In the genomic region with DNA sequence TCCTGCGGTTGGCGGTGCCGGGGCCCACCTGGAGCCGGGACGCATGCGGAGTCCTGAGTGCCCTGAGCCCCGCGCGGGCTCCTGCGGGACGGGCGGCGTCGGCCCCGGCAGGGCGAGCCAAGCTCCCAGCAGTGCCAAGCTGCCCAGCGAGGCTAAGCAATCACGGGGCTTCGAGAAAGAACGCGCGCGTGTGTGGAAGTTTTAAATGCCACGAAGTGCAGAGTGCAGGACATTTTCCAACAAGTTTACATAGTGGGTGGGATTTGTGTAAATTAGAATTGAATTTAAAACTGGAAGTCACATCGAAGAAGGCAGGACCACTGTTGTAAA, we compare ENCODE assay signal across 8 cellular contexts. TPM values are rescaled to one million over a fixed set of nuclear protein-coding genes. Genes with fewer than 3 reads are reported as not detected.
DNase-seq lines count a peak whose midpoint lies in the region; ATAC-seq and TF ChIP-seq lines count a peak whose summit lies in the region.

No MANE protein-coding gene starts in this region.

- no peak overlapping the region for H2BK15ac ChIP-seq in mesendoderm (replicated peaks; ENCODE audit: low read depth)

- no peaks in the 10 kb centered on the region for H3K79me1 ChIP-seq in mesendoderm (ENCODE audit: low read length)

- H3K4me2 ChIP-seq in mesendoderm (ENCODE audit: low read length): peak overlapping the region; percentile 47

- peak overlapping the region; percentile 49 for H3K27ac ChIP-seq in cingulate gyrus (ENCODE audit: low read depth, low read length)
- no peak overlapping the region for H3K27ac ChIP-seq in mesendoderm (ENCODE audit: low read depth, low read length)
- H3K27ac ChIP-seq in upper lobe of right lung: peak overlapping the region; percentile 47

- H4K5ac ChIP-seq in mesendoderm (ENCODE audit: low read length): no peak overlapping the region

- no peak overlapping the region for H2AK5ac ChIP-seq in mesendoderm (ENCODE audit: low read length)

- no peak overlapping the region for H3K27ac Mint-ChIP-seq in activated naive CD4-positive, alpha-beta T cell treated with anti-CD3 and anti-CD28 coated beads, Interleukin-2, amount 10 ng/mL, durations not matched to agents 7 days and 5 days
- H3K27ac Mint-ChIP-seq in activated naive CD4-positive, alpha-beta T cell treated with anti-CD3 and anti-CD28 coated beads, Interleukin-2, amount 50 U/mL, for 72 hours: no peak overlapping the region

- no peak overlapping the region for H3K4ac ChIP-seq in mesendoderm (ENCODE audit: low read depth, low read length)

- no peak overlapping the region for H3K23ac ChIP-seq in mesendoderm (ENCODE audit: low read length)

- H3K4me1 Mint-ChIP-seq in activated naive CD4-positive, alpha-beta T cell treated with anti-CD3 and anti-CD28 coated beads, Interleukin-2, amount 10 ng/mL, durations not matched to agents 7 days and 5 days: peaks cover 12% of the 10 kb centered on the region

- no peaks in the 10 kb centered on the region for H3K9me3 Mint-ChIP-seq in activated naive CD4-positive, alpha-beta T cell treated with anti-CD3 and anti-CD28 coated beads, Interleukin-2, amount 10 ng/mL, durations not matched to agents 7 days and 5 days
- no peaks in the 10 kb centered on the region for H3K9me3 Mint-ChIP-seq in activated naive CD4-positive, alpha-beta T cell treated with anti-CD3 and anti-CD28 coated beads, Interleukin-2, amount 50 U/mL, for 72 hours

- peak overlapping the region; percentile 29 for H3K9ac ChIP-seq in mesendoderm (ENCODE audit: low read length)

- no peak overlapping the region for H3K18ac ChIP-seq in mesendoderm (ENCODE audit: low read length)

- intact Hi-C loops in upper lobe of right lung (cut with DNase I): no loop called here

- H3K4me3 ChIP-seq in mesendoderm (ENCODE audit: low read length) (no peak overlapping the region), upper lobe of right lung (peak overlapping the region; percentile 81)

- DNase-seq in activated naive CD4-positive, alpha-beta T cell treated with anti-CD3 and anti-CD28 coated beads, Interleukin-2, amount 10 ng/mL, durations not matched to agents 7 days and 5 days: no peak
- no peak for DNase-seq in activated naive CD4-positive, alpha-beta T cell treated with anti-CD3 and anti-CD28 coated beads, Interleukin-2, amount 50 U/mL, for 72 hours (ENCODE audit: low spot score in 2 of 2)
- no peak for DNase-seq in mesendoderm
- DNase-seq in upper lobe of right lung: no peak
- no peak for DNase-seq in NK-92 (lab: John Stamatoyannopoulos, UW; ENCODE audit: unreplicated experiment)
- no peak for DNase-seq in NCI-H510A (lab: John Stamatoyannopoulos, UW)

- no peak overlapping the region for H2BK120ac ChIP-seq in mesendoderm (ENCODE audit: low read depth, low read length)

- H3K56ac ChIP-seq in mesendoderm (ENCODE audit: low read length): peak overlapping the region; percentile 38

- H3K36me3 ChIP-seq in mesendoderm (ENCODE audit: control insufficient read depth, insufficient read depth, low read length): no peaks in the 10 kb centered on the region
- no peaks in the 10 kb centered on the region for H3K36me3 ChIP-seq in upper lobe of right lung

- peak overlapping the region; percentile 56 for H3K4me3 Mint-ChIP-seq in activated naive CD4-positive, alpha-beta T cell treated with anti-CD3 and anti-CD28 coated beads, Interleukin-2, amount 10 ng/mL, durations not matched to agents 7 days and 5 days

- H3K4me1 ChIP-seq in mesendoderm (ENCODE audit: control insufficient read depth, low read depth, low read length): no peaks in the 10 kb centered on the region
- H3K4me1 ChIP-seq in upper lobe of right lung: peaks cover 6% of the 10 kb centered on the region

- no peaks in the 10 kb centered on the region for H3K36me3 Mint-ChIP-seq in activated naive CD4-positive, alpha-beta T cell treated with anti-CD3 and anti-CD28 coated beads, Interleukin-2, amount 10 ng/mL, durations not matched to agents 7 days and 5 days
- H3K36me3 Mint-ChIP-seq in activated naive CD4-positive, alpha-beta T cell treated with anti-CD3 and anti-CD28 coated beads, Interleukin-2, amount 50 U/mL, for 72 hours: peaks cover 7 to 24% of the 10 kb centered on the region in 2 donors

- CTCF ChIA-PET in activated naive CD4-positive, alpha-beta T cell treated with anti-CD3 and anti-CD28 coated beads, Interleukin-2, amount 10 ng/mL, durations not matched to agents 7 days and 5 days (lab: Charles Lee): no interaction called here

- peaks cover 37% of the 10 kb centered on the region for H3K27me3 Mint-ChIP-seq in activated naive CD4-positive, alpha-beta T cell treated with anti-CD3 and anti-CD28 coated beads, Interleukin-2, amount 10 ng/mL, durations not matched to agents 7 days and 5 days

- no peak overlapping the region for H2BK5ac ChIP-seq in mesendoderm (ENCODE audit: low read length)

- no CpG with 5 or more reads among the region's 25 CpGs for WGBS in mesendoderm (ENCODE audit: extremely low coverage, insufficient coverage, low lambda C conversion rate)

- no peak overlapping the region for H4K8ac ChIP-seq in mesendoderm (ENCODE audit: low read depth, low read length)

- ATAC-seq in activated naive CD4-positive, alpha-beta T cell treated with anti-CD3 and anti-CD28 coated beads, Interleukin-2, amount 50 U/mL, for 72 hours: no peak
- ATAC-seq in upper lobe of right lung: no peak
- ATAC-seq in GM18907 (IDR thresholded peaks at IDR 0.05; ENCODE audit: unreplicated experiment): no peak

- H3K9me3 ChIP-seq in upper lobe of right lung: no peaks in the 10 kb centered on the region

- no peak for TF ChIP-seq CTCF in upper lobe of right lung (IDR thresholded peaks at IDR 0.05)

- H3K27me3 ChIP-seq in mesendoderm (ENCODE audit: insufficient read depth, low read length, poor library complexity) (peaks cover 8% of the 10 kb centered on the region), upper lobe of right lung (peaks cover 5% of the 10 kb centered on the region)

- no peaks in the 10 kb centered on the region for H3K79me2 ChIP-seq in mesendoderm (ENCODE audit: control insufficient read depth, insufficient read depth, low read length)

RNA-seq across cellular contexts. Expression of a gene that starts 0.6 kb away (rescaled TPM):
- total RNA-seq in activated naive CD4-positive, alpha-beta T cell treated with anti-CD3 and anti-CD28 coated beads, Interleukin-2, amount 50 U/mL, for 72 hours: 10 to 100 TPM; 10.4 to 55.9 TPM
- 0.24 TPM for polyA plus RNA-seq in mesendoderm (2013, experiment 1 of 2)
- polyA plus RNA-seq in mesendoderm (2013, experiment 2 of 2): 0.31 TPM
- 165 TPM for total RNA-seq in upper lobe of right lung
